ENCODE assay signal across 1 cellular context in the genomic region with DNA sequence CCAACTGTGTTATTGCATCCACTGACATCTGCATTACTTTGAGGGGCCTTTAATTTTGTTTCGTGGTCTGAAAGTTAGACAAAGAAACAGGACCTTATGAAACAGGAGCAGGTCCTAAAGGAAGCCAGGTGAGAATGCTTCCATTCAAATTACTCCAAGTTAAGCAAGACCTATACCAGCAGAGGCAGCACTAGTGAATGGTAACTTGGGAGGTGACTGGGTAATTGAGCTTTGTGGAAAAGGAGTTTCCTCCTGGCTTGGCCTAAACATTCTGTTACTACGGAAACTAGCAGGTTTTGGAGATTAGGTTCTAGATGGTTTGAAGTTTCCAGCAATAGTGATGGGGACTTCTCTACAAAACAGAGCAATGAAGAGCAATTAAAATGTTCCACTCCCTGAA.
TF ChIP-seq lines count a peak whose summit lies in the region.

No MANE protein-coding gene starts in this region.

TF ChIP-seq in WTC11, 78 proteins besides CTCF, POLR2A, EP300 and RAD21 (continued from another document):
- TF ChIP-seq, protein P1, sequence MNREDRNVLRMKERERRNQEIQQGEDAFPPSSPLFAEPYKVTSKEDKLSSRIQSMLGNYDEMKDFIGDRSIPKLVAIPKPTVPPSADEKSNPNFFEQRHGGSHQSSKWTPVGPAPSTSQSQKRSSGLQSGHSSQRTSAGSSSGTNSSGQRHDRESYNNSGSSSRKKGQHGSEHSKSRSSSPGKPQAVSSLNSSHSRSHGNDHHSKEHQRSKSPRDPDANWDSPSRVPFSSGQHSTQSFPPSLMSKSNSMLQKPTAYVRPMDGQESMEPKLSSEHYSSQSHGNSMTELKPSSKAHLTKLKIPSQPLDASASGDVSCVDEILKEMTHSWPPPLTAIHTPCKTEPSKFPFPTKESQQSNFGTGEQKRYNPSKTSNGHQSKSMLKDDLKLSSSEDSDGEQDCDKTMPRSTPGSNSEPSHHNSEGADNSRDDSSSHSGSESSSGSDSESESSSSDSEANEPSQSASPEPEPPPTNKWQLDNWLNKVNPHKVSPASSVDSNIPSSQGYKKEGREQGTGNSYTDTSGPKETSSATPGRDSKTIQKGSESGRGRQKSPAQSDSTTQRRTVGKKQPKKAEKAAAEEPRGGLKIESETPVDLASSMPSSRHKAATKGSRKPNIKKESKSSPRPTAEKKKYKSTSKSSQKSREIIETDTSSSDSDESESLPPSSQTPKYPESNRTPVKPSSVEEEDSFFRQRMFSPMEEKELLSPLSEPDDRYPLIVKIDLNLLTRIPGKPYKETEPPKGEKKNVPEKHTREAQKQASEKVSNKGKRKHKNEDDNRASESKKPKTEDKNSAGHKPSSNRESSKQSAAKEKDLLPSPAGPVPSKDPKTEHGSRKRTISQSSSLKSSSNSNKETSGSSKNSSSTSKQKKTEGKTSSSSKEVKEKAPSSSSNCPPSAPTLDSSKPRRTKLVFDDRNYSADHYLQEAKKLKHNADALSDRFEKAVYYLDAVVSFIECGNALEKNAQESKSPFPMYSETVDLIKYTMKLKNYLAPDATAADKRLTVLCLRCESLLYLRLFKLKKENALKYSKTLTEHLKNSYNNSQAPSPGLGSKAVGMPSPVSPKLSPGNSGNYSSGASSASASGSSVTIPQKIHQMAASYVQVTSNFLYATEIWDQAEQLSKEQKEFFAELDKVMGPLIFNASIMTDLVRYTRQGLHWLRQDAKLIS (CRISPR knock-in tag; IDR thresholded peaks at IDR 0.05; ENCODE audit: borderline replicate concordance), result no peak
- TF ChIP-seq ELF4 (CRISPR knock-in tag; IDR thresholded peaks at IDR 0.05; ENCODE audit: low read depth), result no peak
- TF ChIP-seq, protein P2, sequence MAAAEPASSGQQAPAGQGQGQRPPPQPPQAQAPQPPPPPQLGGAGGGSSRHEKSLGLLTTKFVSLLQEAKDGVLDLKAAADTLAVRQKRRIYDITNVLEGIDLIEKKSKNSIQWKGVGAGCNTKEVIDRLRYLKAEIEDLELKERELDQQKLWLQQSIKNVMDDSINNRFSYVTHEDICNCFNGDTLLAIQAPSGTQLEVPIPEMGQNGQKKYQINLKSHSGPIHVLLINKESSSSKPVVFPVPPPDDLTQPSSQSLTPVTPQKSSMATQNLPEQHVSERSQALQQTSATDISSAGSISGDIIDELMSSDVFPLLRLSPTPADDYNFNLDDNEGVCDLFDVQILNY (CRISPR knock-in tag; IDR thresholded peaks at IDR 0.05), result no peak
- TF ChIP-seq, protein P3, sequence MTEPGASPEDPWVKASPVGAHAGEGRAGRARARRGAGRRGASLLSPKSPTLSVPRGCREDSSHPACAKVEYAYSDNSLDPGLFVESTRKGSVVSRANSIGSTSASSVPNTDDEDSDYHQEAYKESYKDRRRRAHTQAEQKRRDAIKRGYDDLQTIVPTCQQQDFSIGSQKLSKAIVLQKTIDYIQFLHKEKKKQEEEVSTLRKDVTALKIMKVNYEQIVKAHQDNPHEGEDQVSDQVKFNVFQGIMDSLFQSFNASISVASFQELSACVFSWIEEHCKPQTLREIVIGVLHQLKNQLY (CRISPR knock-in tag; IDR thresholded peaks at IDR 0.05), result no peak
- TF ChIP-seq NFYB (CRISPR knock-in tag; conservative IDR thresholded peaks at IDR 0.05; ENCODE audit: low read depth), result no peak
- TF ChIP-seq KAT7 (CRISPR knock-in tag; IDR thresholded peaks at IDR 0.05; ENCODE audit: borderline replicate concordance), result no peak
- TF ChIP-seq MXD4 (CRISPR knock-in tag; IDR thresholded peaks at IDR 0.05; ENCODE audit: borderline replicate concordance), result no peak
